Comparison of ENCODE assay signal across 8 cellular contexts in genomic region chr7:124764847-124765400, GRCh38. TPM values are rescaled to one million over a fixed set of nuclear protein-coding genes. Genes with fewer than 3 reads are reported as not detected.
A peak's percentile ranks its signal among the peaks of the same experiment; 100 is the strongest.
DNase-seq lines count a peak whose midpoint lies in the region; ATAC-seq and TF ChIP-seq lines count a peak whose summit lies in the region.

No MANE protein-coding gene starts in this region.

- H2BK5ac ChIP-seq in mesenchymal stem cell (ENCODE audit: low read depth, low read length, poor library complexity, severe bottlenecking) = no peak overlapping the region

- H3K4ac ChIP-seq in mesenchymal stem cell (ENCODE audit: low read depth in 1 of 2, low read length in 2 of 2) = peak overlapping the region; percentile 73 to 89

- H3K14ac ChIP-seq in mesenchymal stem cell (ENCODE audit: low read length in 2 of 2) = no peak overlapping the region

- no peaks in the 10 kb centered on the region for H3K9me3 ChIP-seq in SK-N-MC (ENCODE audit: low read depth, low read length)
- H3K9me3 ChIP-seq in mesenchymal stem cell (ENCODE audit: control insufficient read depth, low read length) = peaks cover 5% of the 10 kb centered on the region
- H3K9me3 ChIP-seq in thoracic aorta = no peaks in the 10 kb centered on the region

- H2BK12ac ChIP-seq in mesenchymal stem cell (ENCODE audit: low read length in 2 of 2) = peak overlapping the region in 1 of 2 experiments; percentile 81

- ATAC-seq in GM18505 (IDR thresholded peaks at IDR 0.05; ENCODE audit: unreplicated experiment) = peak; percentile 42
- peak; percentile 37 for ATAC-seq in HG02759 (IDR thresholded peaks at IDR 0.05; ENCODE audit: unreplicated experiment)
- ATAC-seq in thoracic aorta (ENCODE audit: insufficient number of reproducible peaks, low FRiP score, low read depth) = no peak

- no peak for TF ChIP-seq CTCF in dorsolateral prefrontal cortex (IDR thresholded peaks at IDR 0.05 in 54 of 56, conservative IDR thresholded peaks at IDR 0.05 in 2 of 56; ENCODE audit: low read depth in 1 of 56, partially characterized antibody in 56 of 56)
- TF ChIP-seq CTCF in thoracic aorta (IDR thresholded peaks at IDR 0.05) = no peak

- DNase-seq in SK-N-MC (ENCODE audit: low read depth, low spot score) = no peak
- DNase-seq in dorsolateral prefrontal cortex = peak in 5 of 10 donors; percentile 27 to 53 (median 38)
- DNase-seq in mesenchymal stem cell = no peak
- no peak for DNase-seq in thoracic aorta (ENCODE audit: low spot score)
- no peak for DNase-seq in MV-4-11 (lab: John Stamatoyannopoulos, UW)
- no peak for DNase-seq in OCI-M1 (lab: John Stamatoyannopoulos, UW)

- peaks cover 3% of the 10 kb centered on the region for H3K4me1 ChIP-seq in mesenchymal stem cell (ENCODE audit: control insufficient read depth, insufficient read depth, low read depth, low read length)
- H3K4me1 ChIP-seq in thoracic aorta (ENCODE audit: control insufficient read depth in 1 of 2, low read depth in 2 of 2) = peaks cover 4 to 15% of the 10 kb centered on the region in 2 donors

- H3K27ac ChIP-seq in SK-N-MC (no peak overlapping the region), dorsolateral prefrontal cortex (peak overlapping the region; percentile 69 to 99 (median 95)), mesenchymal stem cell (ENCODE audit: low read length, poor library complexity, severe bottlenecking) (peak overlapping the region; percentile 88), thoracic aorta (no peak overlapping the region)

- peak overlapping the region; percentile 78 for H2AK5ac ChIP-seq in mesenchymal stem cell (ENCODE audit: low read length, severe bottlenecking)

- H3K18ac ChIP-seq in mesenchymal stem cell (ENCODE audit: low read depth in 1 of 2, low read length in 2 of 2) = peak overlapping the region; percentile 96 to 97

- H4K91ac ChIP-seq in mesenchymal stem cell (ENCODE audit: low read length) = peak overlapping the region; percentile 77

- peaks cover 8% of the 10 kb centered on the region for H3K79me1 ChIP-seq in mesenchymal stem cell (replicated peaks; ENCODE audit: low read length, poor library complexity, severe bottlenecking)

- H2AFZ ChIP-seq in mesenchymal stem cell (ENCODE audit: low read depth, low read length) = no peak overlapping the region

- H3K27me3 ChIP-seq in dorsolateral prefrontal cortex (peaks cover 0 to 13% (median 0%) of the 10 kb centered on the region in 45 donors), mesenchymal stem cell (ENCODE audit: control insufficient read depth in 1 of 2, insufficient read depth in 1 of 2, low read length in 2 of 2) (peaks cover 0 to 38% of the 10 kb centered on the region in 2 experiments), thoracic aorta (replicated peaks; ENCODE audit: insufficient read depth) (no peaks in the 10 kb centered on the region)

- no peaks in the 10 kb centered on the region for H3K36me3 ChIP-seq in SK-N-MC (ENCODE audit: insufficient read depth, low read length)
- H3K36me3 ChIP-seq in mesenchymal stem cell (ENCODE audit: control insufficient read depth in 1 of 2, insufficient read depth in 2 of 2, low read depth in 1 of 2, low read length in 2 of 2) = no peaks in the 10 kb centered on the region
- H3K36me3 ChIP-seq in thoracic aorta = no peaks in the 10 kb centered on the region

- H3K4me3 ChIP-seq in SK-N-MC = peak overlapping the region; percentile 94
- H3K4me3 ChIP-seq in dorsolateral prefrontal cortex = peak overlapping the region; percentile 51 to 92 (median 75)
- H3K4me3 ChIP-seq in mesenchymal stem cell (ENCODE audit: insufficient read depth in 1 of 2, low read depth in 1 of 2, low read length in 2 of 2) = peak overlapping the region; percentile 75 to 78
- peak overlapping the region; percentile 68 for H3K4me3 ChIP-seq in thoracic aorta

- peak overlapping the region; percentile 64 for H2BK120ac ChIP-seq in mesenchymal stem cell (ENCODE audit: low read depth, low read length)

- H4K8ac ChIP-seq in mesenchymal stem cell (ENCODE audit: low read length) = peak overlapping the region; percentile 76

- WGBS in mesenchymal stem cell = under 1% methylated on average over 26 of the region's 26 CpGs

- H2BK15ac ChIP-seq in mesenchymal stem cell (ENCODE audit: low read depth, poor library complexity, severe bottlenecking) = peak overlapping the region; percentile 84

- H3K23ac ChIP-seq in mesenchymal stem cell (ENCODE audit: low read length in 2 of 2) = peak overlapping the region in 1 of 2 experiments; percentile 94

- peak overlapping the region; percentile 83 for H3K4me2 ChIP-seq in mesenchymal stem cell (ENCODE audit: low read length, poor library complexity, severe bottlenecking)

- intact Hi-C loops in dorsolateral prefrontal cortex (cut with DNase I) = loop anchor here (1.0 to 10.0 kb wide), 9 partner anchors 41 to 598 kb away; no protein-coding TSS in a partner anchor

- no peak for TF ChIP-seq POLR2A in GM18505 (IDR thresholded peaks at IDR 0.05; ENCODE audit: borderline replicate concordance, extremely low read depth, insufficient read depth, insufficient read length)

- H3K9ac ChIP-seq in SK-N-MC (ENCODE audit: insufficient read length) (no peak overlapping the region), mesenchymal stem cell (ENCODE audit: low read length) (no peak overlapping the region)

RNA-seq across cellular contexts. Expression of gene GPR37, which starts 0.7 kb away (rescaled TPM):
- total RNA-seq in dorsolateral prefrontal cortex (100 to 1,000 TPM in 46 of 120 experiments, 10 to 100 TPM in 74; 19.1 to 393 (median 88.3) TPM), thoracic aorta (1 to 10 TPM in 1 of 2 donors, under 1 TPM in 1; 0.41 to 2.8 TPM)
- 34.8 TPM for polyA plus RNA-seq in mesenchymal stem cell (2013, experiment 1 of 2)
- 36.3 TPM for polyA plus RNA-seq in mesenchymal stem cell (2013, experiment 2 of 2)

Comparison
In these comparisons a context has a peak if more than half of its experiments do, and no peak if none do; other contexts are left out.
1. H3K27ac ChIP-seq: peak in dorsolateral prefrontal cortex (59 of 59) and mesenchymal stem cell (single experiment); none in SK-N-MC (single experiment) and thoracic aorta (0 of 2).
2. RNA of gene GPR37, which starts 0.7 kb away (total RNA-seq): 19.1 to 393 TPM in dorsolateral prefrontal cortex; 0.41 to 2.8 TPM in thoracic aorta; every median in the first group is over 4 times any median in the second.
3. Peak in every context shown above with its lines, with median percentiles within 50 percentile points of each other: H3K4me3 ChIP-seq.